In genomic region chr3:111538687-111539086, GRCh38 we compare ENCODE assay signal across 9 cellular contexts. TPM values are rescaled to one million over a fixed set of nuclear protein-coding genes. Genes with fewer than 3 reads are reported as not detected.
DNase-seq lines count a peak whose midpoint lies in the region; ATAC-seq and TF ChIP-seq lines count a peak whose summit lies in the region.
"Had no signal": no experiment of that assay in that cellular context is flagged by ENCODE, and none has a peak within 500 bp of the region (broad histone marks: within the 10 kb centered on the region; RNA-seq: fewer than 3 reads in every experiment).

No MANE protein-coding gene starts in this region.

- H3K27ac Mint-ChIP-seq in CD4-positive, alpha-beta T cell: no peak overlapping the region
- peak overlapping the region; percentile 82 for H3K27ac Mint-ChIP-seq in activated naive CD8-positive, alpha-beta T cell treated with anti-CD3 and anti-CD28 coated beads, Interleukin-2, amount 50 U/mL, for 24 hours
- peak overlapping the region; percentile 25 for H3K27ac Mint-ChIP-seq in type B pancreatic cell

- TF ChIP-seq CTCF in CD4-positive, alpha-beta T cell (IDR thresholded peaks at IDR 0.05): no peak
- no peak for TF ChIP-seq CTCF in type B pancreatic cell (conservative IDR thresholded peaks at IDR 0.05)
- no peak for TF ChIP-seq CTCF in sigmoid colon (IDR thresholded peaks at IDR 0.05)

- no peak for TF ChIP-seq POLR2A in sigmoid colon (IDR thresholded peaks at IDR 0.05)

- intact Hi-C loops in CD4-positive, alpha-beta T cell (cut with DNase I, micrococcal nuclease): loop anchor here (1.0 to 10.0 kb wide), 7 partner anchors 466 to 2004 kb away; partner anchors contain the start of gene NECTIN3 (in 1 of the 2)
- intact Hi-C loops in sigmoid colon (cut with DNase I): no loop called here

- peaks cover 46% of the 10 kb centered on the region for H3K4me1 Mint-ChIP-seq in CD4-positive, alpha-beta T cell (ENCODE audit: low read depth)
- H3K4me1 Mint-ChIP-seq in activated naive CD8-positive, alpha-beta T cell treated with anti-CD3 and anti-CD28 coated beads, Interleukin-2, amount 50 U/mL, for 24 hours: peaks cover 79% of the 10 kb centered on the region
- H3K4me1 Mint-ChIP-seq in type B pancreatic cell (ENCODE audit: unreplicated experiment): peaks cover 19% of the 10 kb centered on the region

- CTCF ChIA-PET in CD4-positive, alpha-beta T cell (lab: Charles Lee): interaction anchor here (0.9 to 3.7 kb wide), 5 partner anchors 39 to 1223 kb away, joined by 3 to 25 read pairs (median 3); no protein-coding TSS in a partner anchor

- H3K27me3 ChIP-seq in CD4-positive, alpha-beta T cell (ENCODE audit: control insufficient read depth, insufficient read depth, low read length): no peaks in the 10 kb centered on the region
- H3K27me3 ChIP-seq in sigmoid colon: no peaks in the 10 kb centered on the region

- H3K9me3 ChIP-seq in CD4-positive, alpha-beta T cell (ENCODE audit: control insufficient read depth, low read length): no peaks in the 10 kb centered on the region
- no peaks in the 10 kb centered on the region for H3K9me3 ChIP-seq in sigmoid colon

- H3K27me3 Mint-ChIP-seq in CD4-positive, alpha-beta T cell: no peaks in the 10 kb centered on the region
- H3K27me3 Mint-ChIP-seq in activated naive CD8-positive, alpha-beta T cell treated with anti-CD3 and anti-CD28 coated beads, Interleukin-2, amount 50 U/mL, for 24 hours: no peaks in the 10 kb centered on the region
- H3K27me3 Mint-ChIP-seq in type B pancreatic cell: no peaks in the 10 kb centered on the region
- H3K27me3 Mint-ChIP-seq: brain had no signal

- 43 to 49% methylated on average over 4 of the region's 4 CpGs for WGBS in sigmoid colon, 2 donors

- no peak overlapping the region for H3K4me3 ChIP-seq in sigmoid colon

- peaks cover 17% of the 10 kb centered on the region for H3K36me3 Mint-ChIP-seq in CD4-positive, alpha-beta T cell (ENCODE audit: low read depth)
- H3K36me3 Mint-ChIP-seq in activated naive CD8-positive, alpha-beta T cell treated with anti-CD3 and anti-CD28 coated beads, Interleukin-2, amount 50 U/mL, for 24 hours (ENCODE audit: low read depth): peaks cover 4% of the 10 kb centered on the region
- no peaks in the 10 kb centered on the region for H3K36me3 Mint-ChIP-seq in type B pancreatic cell
- H3K36me3 Mint-ChIP-seq: brain had no signal

- POLR2A ChIA-PET in CD4-positive, alpha-beta T cell (lab: Charles Lee): interaction anchor here (0.6 to 2.1 kb wide), 6 partner anchors 9 to 470 kb away, joined by 3 to 8 read pairs (median 6); no protein-coding TSS in a partner anchor

- H3K9me3 Mint-ChIP-seq in CD4-positive, alpha-beta T cell: no peaks in the 10 kb centered on the region
- H3K9me3 Mint-ChIP-seq in activated naive CD8-positive, alpha-beta T cell treated with anti-CD3 and anti-CD28 coated beads, Interleukin-2, amount 50 U/mL, for 24 hours: peaks cover 4% of the 10 kb centered on the region
- H3K9me3 Mint-ChIP-seq in type B pancreatic cell: peaks cover 7% of the 10 kb centered on the region
- H3K9me3 Mint-ChIP-seq: brain had no signal

- no peak for TF ChIP-seq EP300 in sigmoid colon (IDR thresholded peaks at IDR 0.05)

- peak overlapping the region; percentile 8 for H3K27ac ChIP-seq in CD4-positive, alpha-beta T cell (ENCODE audit: low read depth, low read length)
- H3K27ac ChIP-seq in sigmoid colon: no peak overlapping the region

- H3K4me1 ChIP-seq in sigmoid colon: peaks cover 0 to 4% (median 0%) of the 10 kb centered on the region in 4 donors

- ATAC-seq in CD4-positive, alpha-beta T cell (ENCODE audit: poor library complexity): no peak
- peak; percentile 27 for ATAC-seq in GM21528 (IDR thresholded peaks at IDR 0.05; ENCODE audit: low FRiP score, unreplicated experiment)
- peak; percentile 24 for ATAC-seq in activated naive CD8-positive, alpha-beta T cell treated with anti-CD3 and anti-CD28 coated beads, Interleukin-2, amount 50 U/mL, for 24 hours

- H3K36me3 ChIP-seq in sigmoid colon: no peaks in the 10 kb centered on the region

- DNase-seq in CD4-positive, alpha-beta T cell: no peak
- DNase-seq in HS-5 (ENCODE audit: low read depth) (peak; percentile 41), type B pancreatic cell (ENCODE audit: extremely low spot score, unreplicated experiment) (no peak), sigmoid colon (no peak), activated gamma-delta T cell (lab: John Stamatoyannopoulos, UW) (no peak)
- DNase-seq in activated naive CD8-positive, alpha-beta T cell treated with anti-CD3 and anti-CD28 coated beads, Interleukin-2, amount 50 U/mL, for 24 hours: no peak
- DNase-seq in effector CD4-positive, alpha-beta T cell: no peak

- H3K4me3 Mint-ChIP-seq in CD4-positive, alpha-beta T cell: peak overlapping the region; percentile 64
- peak overlapping the region; percentile 60 for H3K4me3 Mint-ChIP-seq in activated naive CD8-positive, alpha-beta T cell treated with anti-CD3 and anti-CD28 coated beads, Interleukin-2, amount 50 U/mL, for 24 hours
- peak overlapping the region; percentile 13 for H3K4me3 Mint-ChIP-seq in type B pancreatic cell

RNA-seq across cellular contexts. Expression of gene CD96, which starts 3.3 kb away (rescaled TPM):
- 100 to 1,000 TPM; 194 to 205 TPM for total RNA-seq in CD4-positive, alpha-beta T cell
- total RNA-seq in type B pancreatic cell (ENCODE audit: low replicate concordance) (not detected in 2 replicates), sigmoid colon (1 to 10 TPM in 1 of 4 donors, under 1 TPM in 2, not detected in 1; under 0.01 to 2.3 (median 0.54) TPM)
- 1 to 10 TPM in 2 of 3 donors, under 1 TPM in 1; 0.23 to 8.2 (median 1.8) TPM for polyA plus RNA-seq in sigmoid colon

RNA-seq across cellular contexts. Expression of gene ZBED2, which starts 56.5 kb away (rescaled TPM):
- total RNA-seq in CD4-positive, alpha-beta T cell: under 1 TPM in 1 of 2 experiments, not detected in 1; 0.11 TPM
- total RNA-seq in type B pancreatic cell (ENCODE audit: low replicate concordance): 2.2 and 3.3 TPM in 2 replicates
- not detected for total RNA-seq in sigmoid colon
- under 1 TPM in 1 of 3 donors, not detected in 2; 0.92 TPM for polyA plus RNA-seq in sigmoid colon

Comparison
In these comparisons a context has a peak if more than half of its experiments do, and no peak if none do; other contexts are left out.
1. H3K4me3 Mint-ChIP-seq: peak in every context shown above with its lines; median percentile 64 in CD4-positive, alpha-beta T cell; 60 in activated naive CD8-positive, alpha-beta T cell treated with anti-CD3 and anti-CD28 coated beads, Interleukin-2, amount 50 U/mL, for 24 hours; 13 in type B pancreatic cell.
2. RNA of gene CD96, which starts 3.3 kb away (total RNA-seq): 194 to 205 TPM in CD4-positive, alpha-beta T cell; under 0.01 to 2.3 TPM in sigmoid colon and not detected in type B pancreatic cell; every median in the first group is over 10 times any median in the second.